Comparison of ENCODE assay signal across 34 cellular contexts in the genomic region with DNA sequence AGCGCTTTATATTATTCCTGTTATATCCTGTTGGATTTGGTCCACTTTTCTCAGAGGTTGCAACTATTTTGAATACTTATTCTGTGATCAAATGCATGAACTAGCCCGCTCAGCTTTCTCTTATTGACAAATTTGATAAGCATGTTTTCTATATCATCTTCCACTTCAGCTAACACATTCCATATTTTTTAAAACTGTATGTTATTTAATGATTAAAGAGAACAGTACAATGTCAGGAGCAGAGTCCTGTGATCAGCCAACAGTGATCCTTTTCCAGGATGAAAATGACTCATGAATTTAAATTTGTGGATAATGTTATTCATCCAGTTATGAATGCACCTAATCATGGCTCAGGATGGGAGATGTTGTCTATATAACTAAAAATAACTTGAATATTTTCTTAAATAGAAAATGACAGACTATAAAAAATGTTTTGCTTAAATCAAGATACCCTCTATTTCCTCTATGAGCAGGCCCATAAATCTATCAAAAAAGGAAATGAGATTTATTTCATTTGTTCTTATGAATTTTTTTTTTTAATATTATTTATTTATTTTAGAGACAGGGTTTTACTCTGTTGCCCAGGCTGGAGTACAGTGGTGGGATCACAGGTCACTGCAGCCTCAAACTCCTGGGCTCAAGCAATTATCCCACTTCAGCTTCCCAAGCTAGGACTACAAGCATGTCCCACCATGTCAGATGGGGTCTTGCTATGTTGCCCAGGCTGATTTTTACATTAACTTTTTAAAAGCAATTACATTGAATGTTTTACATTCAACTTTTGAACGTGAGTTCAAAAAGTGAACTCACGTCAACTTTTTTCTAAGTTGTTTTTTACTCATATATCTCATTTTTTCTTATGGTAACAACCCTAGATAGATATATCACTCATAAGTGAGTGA. TPM values are rescaled to one million over a fixed set of nuclear protein-coding genes. Genes with fewer than 3 reads are reported as not detected.
DNase-seq lines count a peak whose midpoint lies in the region; ATAC-seq, FAIRE-seq and TF ChIP-seq lines count a peak whose summit lies in the region.
"Had no signal": no experiment of that assay in that cellular context is flagged by ENCODE, and none has a peak within 500 bp of the region (broad histone marks: within the 10 kb centered on the region; RNA-seq: fewer than 3 reads in every experiment).

No MANE protein-coding gene starts in this region.

- no peaks in the 10 kb centered on the region for H4K20me1 ChIP-seq in HepG2 (ENCODE audit: insufficient read depth, low read length)

- no peak overlapping the region for H2AFZ ChIP-seq in HepG2 (ENCODE audit: low read length)
- H2AFZ ChIP-seq: PC-9 had no signal

- no TSS peak for BruUV-seq in HepG2 (replicated peaks; lab: Mats Ljungman, UMichigan)

- FAIRE-seq in HepG2 (lab: Jason Lieb, UNC) (no peak), bronchial epithelial cell (lab: Jason Lieb, UNC) (no peak), kidney (lab: Jason Lieb, UNC) (peak; percentile 17)

- in situ Hi-C loops in HepG2 (cut with HindIII; ENCODE audit: extremely low pct_ligation_motif_present, low pct_unique_long_range_greater_than_20kb), result no loop called here

- CTCF ChIA-PET in HepG2 (lab: Yijun Ruan, JAX; ENCODE audit: low intra/inter-chr PET ratio, low total read pairs), result no interaction called here

- TF ChIP-seq POLR2A in HepG2 (IDR thresholded peaks at IDR 0.05; ENCODE audit: insufficient read depth in 1 of 2, low read depth in 2 of 2, low read length in 2 of 2) (no peak), right lobe of liver (IDR thresholded peaks at IDR 0.05) (no peak)

- H3K4me3 ChIP-seq in HepG2 (replicated peaks in 1 of 3; ENCODE audit: insufficient read depth in 1 of 3, low read depth in 2 of 3, low read length in 3 of 3) (no peak overlapping the region), right lobe of liver (no peak overlapping the region), bronchial epithelial cell (ENCODE audit: low read depth, low read length) (no peak overlapping the region), kidney (ENCODE audit: low read length in 2 of 2) (no peak overlapping the region), mucosa of descending colon (no peak overlapping the region)
- H3K4me3 ChIP-seq: breast epithelium, heart left ventricle, lower lobe of right lung, ovary, PC-9, testis had no signal

- TF ChIP-seq CTCF in HepG2 (CRISPR knock-in tag; IDR thresholded peaks at IDR 0.05) (no peak), right lobe of liver (IDR thresholded peaks at IDR 0.05) (no peak), bronchial epithelial cell (IDR thresholded peaks at IDR 0.05; ENCODE audit: insufficient read depth, low read length, severe bottlenecking) (no peak), kidney (IDR thresholded peaks at IDR 0.05; ENCODE audit: borderline replicate concordance, extremely low read depth, insufficient read depth) (no peak), mucosa of descending colon (IDR thresholded peaks at IDR 0.05) (no peak)

- H3K27me3 ChIP-seq in HepG2 (ENCODE audit: control insufficient read depth in 1 of 2, insufficient read depth in 2 of 2, low read length in 2 of 2), result no peaks in the 10 kb centered on the region
- H3K27me3 ChIP-seq in right lobe of liver, result no peaks in the 10 kb centered on the region
- H3K27me3 ChIP-seq in bronchial epithelial cell (ENCODE audit: control insufficient read depth, insufficient read depth, low read length), result no peaks in the 10 kb centered on the region
- H3K27me3 ChIP-seq: breast epithelium, heart left ventricle, ovary, testis had no signal

- no peak for TF ChIP-seq RAD21 in HepG2 (CRISPR knock-in tag; IDR thresholded peaks at IDR 0.05)

- H3K9ac ChIP-seq in HepG2 (ENCODE audit: insufficient read depth, low read depth, low read length) (no peak overlapping the region), kidney (ENCODE audit: low read length in 2 of 2) (no peak overlapping the region)
- H3K9ac ChIP-seq: KMS-11 had no signal

- H3K79me2 ChIP-seq in HepG2 (ENCODE audit: insufficient read depth, low read length), result peaks cover 2% of the 10 kb centered on the region

- H3K36me3 ChIP-seq in HepG2 (replicated peaks in 1 of 2; ENCODE audit: control insufficient read depth in 1 of 2, insufficient read depth in 2 of 2, low read length in 2 of 2), result peaks cover 3 to 21% of the 10 kb centered on the region in 2 experiments; a peak in 4 of 5 replicates
- H3K36me3 ChIP-seq in right lobe of liver, result peaks cover 0 to 17% (median 4%) of the 10 kb centered on the region in 4 donors
- H3K36me3 ChIP-seq in bronchial epithelial cell (ENCODE audit: control insufficient read depth, insufficient read depth, low read length), result peaks cover 1% of the 10 kb centered on the region
- peaks cover 6 to 8% of the 10 kb centered on the region in 2 donors for H3K36me3 ChIP-seq in kidney (ENCODE audit: control insufficient read depth in 1 of 2, insufficient read depth in 2 of 2, low read length in 2 of 2)
- no peaks in the 10 kb centered on the region for H3K36me3 ChIP-seq in mucosa of descending colon (ENCODE audit: low read depth)
- H3K36me3 ChIP-seq: breast epithelium, ovary had no signal

- H3K27ac ChIP-seq in HepG2 (ENCODE audit: extremely low read length, insufficient read depth, low read length) (no peak overlapping the region), right lobe of liver (no peak overlapping the region), kidney (ENCODE audit: low read depth in 2 of 2, low read length in 2 of 2) (no peak overlapping the region)
- H3K27ac ChIP-seq: 22Rv1, breast epithelium, C4-2B, heart left ventricle, KMS-11, lower lobe of right lung, ovary, PC-9, testis had no signal

- POLR2A ChIA-PET in HepG2 (lab: Yijun Ruan, JAX), result no interaction called here

- ATAC-seq in HepG2 (no peak), right lobe of liver (no peak), mucosa of descending colon (no peak)
- ATAC-seq: activated CD8-positive, alpha-beta T cell treated with anti-CD3 and anti-CD28 coated beads, Interleukin-2, amount 10 ng/mL, durations not matched to agents 7 days and 5 days; activated T-helper 17 cell treated with anti-CD3 and anti-CD28 coated beads, Interleukin-2, amount 50 U/mL, for 72 hours; heart left ventricle; lower lobe of right lung; stimulated activated naive CD8-positive, alpha-beta T cell treated with anti-CD3 and anti-CD28 coated beads, Interleukin-15, Interleukin-2, amounts not matched to agents 100 U/mL and 50 U/mL, for 24 hours had no signal

- no peaks in the 10 kb centered on the region for H3K9me3 ChIP-seq in HepG2 (ENCODE audit: low read length)
- no peaks in the 10 kb centered on the region for H3K9me3 ChIP-seq in right lobe of liver
- no peaks in the 10 kb centered on the region for H3K9me3 ChIP-seq in kidney (ENCODE audit: control insufficient read depth in 1 of 2, low read length in 2 of 2)
- no peaks in the 10 kb centered on the region for H3K9me3 ChIP-seq in mucosa of descending colon
- H3K9me3 ChIP-seq: breast epithelium, Caco-2, heart left ventricle, lower lobe of right lung, ovary, testis had no signal

- H3K4me1 ChIP-seq in HepG2 (ENCODE audit: insufficient read depth, low read length) (no peaks in the 10 kb centered on the region), right lobe of liver (no peaks in the 10 kb centered on the region), kidney (ENCODE audit: control insufficient read depth in 1 of 2, insufficient read depth in 1 of 2, low read depth in 1 of 2, low read length in 2 of 2) (no peaks in the 10 kb centered on the region), mucosa of descending colon (ENCODE audit: low read depth) (no peaks in the 10 kb centered on the region)
- H3K4me1 ChIP-seq: breast epithelium, Caco-2, heart left ventricle, lower lobe of right lung, testis had no signal

- no peak for TF ChIP-seq EP300 in HepG2 (IDR thresholded peaks at IDR 0.05; ENCODE audit: low read depth in 2 of 2, low read length in 2 of 2)
- no peak for TF ChIP-seq EP300 in HepG2 (CRISPR knock-in tag; IDR thresholded peaks at IDR 0.05; ENCODE audit: borderline replicate concordance)

- WGBS in HepG2 (ENCODE audit: low lambda C conversion rate), result over 99% methylated on average over 4 of the region's 4 CpGs
- 93% methylated on average over 4 of the region's 4 CpGs for WGBS in right lobe of liver (ENCODE audit: insufficient coverage, low coverage, low lambda C conversion rate, missing lambda C conversion rate)

- intact Hi-C loops in HepG2 (cut with micrococcal nuclease; ENCODE audit: unreplicated experiment) (no loop called here), right lobe of liver (cut with DNase I) (no loop called here), kidney (cut with DNase I) (no loop called here), mucosa of descending colon (cut with DNase I, micrococcal nuclease) (no loop called here)

- DNase-seq in HepG2 (ENCODE audit: low spot score) (no peak), right lobe of liver (no peak), bronchial epithelial cell (ENCODE audit: low read depth) (peak; percentile 3), kidney (no peak), mucosa of descending colon (no peak), glomerular visceral epithelial cell (ENCODE audit: extremely low spot score) (no peak), NCI-H1092 (lab: John Stamatoyannopoulos, UW) (no peak)
- DNase-seq in activated CD4-positive, alpha-beta T cell treated with anti-CD3 and anti-CD28 coated beads for 1 hour, result no peak
- DNase-seq: activated CD4-positive, alpha-beta T cell treated with anti-CD3 and anti-CD28 coated beads for 4 hours; activated CD8-positive, alpha-beta T cell treated with anti-CD3 and anti-CD28 coated beads, Interleukin-2, amount 10 ng/mL, durations not matched to agents 7 days and 5 days; amygdala; Caco-2; DMS79; effector memory CD4-positive, alpha-beta T cell; GF-D8; GOT3; heart left ventricle; lower lobe of right lung; MM.1S; NCI-H1417 treated with DMSO at 0.1 percent for 48 hours; NCI-H2081; NCI-H2227 treated with DMSO at 0.1 percent for 48 hours; NCI-H526; NK-92 treated with Interleukin-12 subunit alpha and Interleukin-12 subunit beta, amount 100 ng/mL, for 24 hours; ovary; PC-9; stimulated activated CD4-positive, alpha-beta T cell treated with anti-CD3 and anti-CD28 coated beads, Interleukin-1b, Interleukin-23, amount 100 ng/mL, for 48 hours; stimulated activated naive CD8-positive, alpha-beta T cell treated with anti-CD3 and anti-CD28 coated beads, Interleukin-15, Interleukin-2, amounts not matched to agents 100 U/mL and 50 U/mL, for 24 hours; testis had no signal

- no peak overlapping the region for H3K4me2 ChIP-seq in HepG2 (ENCODE audit: low read depth, low read length)
- H3K4me2 ChIP-seq: KMS-11, PC-9 had no signal

RNA-seq across cellular contexts. Expression of a gene that starts 12.5 kb away (rescaled TPM):
- 43.9 and 68.2 TPM in 2 replicates for total RNA-seq in HepG2 (2016; rRNA removed; fragmentation: Illumina TruSeq; extraction: Trizol)
- total RNA-seq in HepG2 (2016; cell fraction: cytosol; rRNA removed; fragmentation: Illumina TruSeq; extraction: Trizol; ENCODE audit: low read depth), result 3.0 and 3.8 TPM in 2 replicates
- total RNA-seq in HepG2 (2016; cell fraction: insoluble cytoplasmic fraction; rRNA removed; fragmentation: Illumina TruSeq; extraction: Trizol), result 47.2 and 72.9 TPM in 2 replicates
- 9.4 and 9.7 TPM in 2 replicates for total RNA-seq in HepG2 (2016; cell fraction: membrane; rRNA removed; fragmentation: Illumina TruSeq; extraction: Trizol)
- 18.9 and 25.7 TPM in 2 replicates for total RNA-seq in HepG2 (2016; cell fraction: nucleus; rRNA removed; fragmentation: Illumina TruSeq; extraction: Trizol)
- 33.6 and 35.2 TPM in 2 replicates for polyA plus RNA-seq in HepG2 (2011; rRNA removed)
- 31.2 and 36.5 TPM in 2 replicates for polyA plus RNA-seq in HepG2 (2011; cell fraction: cytosol; rRNA removed)
- 18.6 and 24.9 TPM in 2 replicates for polyA plus RNA-seq in HepG2 (2011; cell fraction: nucleus; rRNA removed)
- polyA plus RNA-seq in HepG2 (2012), result 30.1 and 35.4 TPM in 2 replicates
- polyA plus RNA-seq in HepG2 (2016; cell fraction: cytosol; fragmentation: Illumina TruSeq; extraction: Trizol; ENCODE audit: low read depth), result 2.6 and 2.8 TPM in 2 replicates
- 54.0 and 55.4 TPM in 2 replicates for polyA plus RNA-seq in HepG2 (2016; cell fraction: insoluble cytoplasmic fraction; fragmentation: Illumina TruSeq; extraction: Trizol; ENCODE audit: low read depth)
- 5.5 and 6.0 TPM in 2 replicates for polyA plus RNA-seq in HepG2 (2016; cell fraction: membrane; fragmentation: Illumina TruSeq; extraction: Trizol; ENCODE audit: low read depth)
- polyA plus RNA-seq in HepG2 (2016; cell fraction: nucleus; fragmentation: Illumina TruSeq; extraction: Trizol; ENCODE audit: insufficient read depth, low read depth), result 25.9 and 26.4 TPM in 2 replicates
- 46.2 and 61.6 TPM in 2 replicates for polyA minus RNA-seq in HepG2 (2011; rRNA and poly(A)+ RNA removed; ENCODE audit: low replicate concordance)
- polyA minus RNA-seq in HepG2 (2011; cell fraction: cytosol; rRNA and poly(A)+ RNA removed), result 18.2 and 19.6 TPM in 2 replicates
- polyA minus RNA-seq in HepG2 (2011; cell fraction: nucleus; rRNA and poly(A)+ RNA removed), result 27.4 and 37.3 TPM in 2 replicates
- 10 to 100 TPM; 13.6 to 26.1 (median 16.8) TPM for total RNA-seq in right lobe of liver
- 14.6 and 17.6 TPM in 2 replicates for total RNA-seq in bronchial epithelial cell
- total RNA-seq in kidney, result 25.7 TPM
- polyA plus RNA-seq in kidney (ENCODE audit: insufficient read depth, low read depth, low replicate concordance), result 31.3 TPM
- 10 to 100 TPM; 39.6 to 87.1 (median 62.4) TPM for total RNA-seq in mucosa of descending colon

RNA-seq across cellular contexts. Expression of a gene that starts 16.8 kb away (rescaled TPM):
- 122 and 130 TPM in 2 replicates for total RNA-seq in HepG2 (2016; rRNA removed; fragmentation: Illumina TruSeq; extraction: Trizol)
- total RNA-seq in HepG2 (2016; cell fraction: cytosol; rRNA removed; fragmentation: Illumina TruSeq; extraction: Trizol; ENCODE audit: low read depth), result 16.6 and 19.1 TPM in 2 replicates
- 120 and 124 TPM in 2 replicates for total RNA-seq in HepG2 (2016; cell fraction: insoluble cytoplasmic fraction; rRNA removed; fragmentation: Illumina TruSeq; extraction: Trizol)
- total RNA-seq in HepG2 (2016; cell fraction: membrane; rRNA removed; fragmentation: Illumina TruSeq; extraction: Trizol), result 40.8 and 44.8 TPM in 2 replicates
- total RNA-seq in HepG2 (2016; cell fraction: nucleus; rRNA removed; fragmentation: Illumina TruSeq; extraction: Trizol), result 73.1 and 86.9 TPM in 2 replicates
- polyA plus RNA-seq in HepG2 (2011; rRNA removed), result 26.2 and 28.6 TPM in 2 replicates
- polyA plus RNA-seq in HepG2 (2011; cell fraction: cytosol; rRNA removed), result 14.1 and 21.4 TPM in 2 replicates
- polyA plus RNA-seq in HepG2 (2011; cell fraction: nucleus; rRNA removed), result 11.0 and 12.0 TPM in 2 replicates
- polyA plus RNA-seq in HepG2 (2012), result 71.9 and 104 TPM in 2 replicates
- 7.5 and 8.6 TPM in 2 replicates for polyA plus RNA-seq in HepG2 (2016; cell fraction: cytosol; fragmentation: Illumina TruSeq; extraction: Trizol; ENCODE audit: low read depth)
- 97.9 and 98.9 TPM in 2 replicates for polyA plus RNA-seq in HepG2 (2016; cell fraction: insoluble cytoplasmic fraction; fragmentation: Illumina TruSeq; extraction: Trizol; ENCODE audit: low read depth)
- polyA plus RNA-seq in HepG2 (2016; cell fraction: membrane; fragmentation: Illumina TruSeq; extraction: Trizol; ENCODE audit: low read depth), result 17.7 and 22.8 TPM in 2 replicates
- polyA plus RNA-seq in HepG2 (2016; cell fraction: nucleus; fragmentation: Illumina TruSeq; extraction: Trizol; ENCODE audit: insufficient read depth, low read depth), result 65.0 and 69.9 TPM in 2 replicates
- 29.3 and 35.1 TPM in 2 replicates for polyA minus RNA-seq in HepG2 (2011; rRNA and poly(A)+ RNA removed; ENCODE audit: low replicate concordance)
- polyA minus RNA-seq in HepG2 (2011; cell fraction: cytosol; rRNA and poly(A)+ RNA removed), result 32.2 and 35.2 TPM in 2 replicates
- polyA minus RNA-seq in HepG2 (2011; cell fraction: nucleus; rRNA and poly(A)+ RNA removed), result 28.1 and 35.4 TPM in 2 replicates
- total RNA-seq in right lobe of liver, result 10 to 100 TPM; 46.7 to 64.7 (median 50.0) TPM
- total RNA-seq in bronchial epithelial cell, result 107 and 113 TPM in 2 replicates
- total RNA-seq in kidney, result 51.4 TPM
- 42.9 TPM for polyA plus RNA-seq in kidney (ENCODE audit: insufficient read depth, low read depth, low replicate concordance)
- total RNA-seq in mucosa of descending colon, result 10 to 100 TPM; 65.7 to 86.5 (median 73.6) TPM

RNA-seq across cellular contexts. Expression of a gene that starts 30.8 kb away (rescaled TPM):
- total RNA-seq in HepG2 (2016; rRNA removed; fragmentation: Illumina TruSeq; extraction: Trizol) (124 and 194 TPM in 2 replicates), right lobe of liver (10 to 100 TPM; 30.2 to 45.1 (median 36.8) TPM), bronchial epithelial cell (165 and 212 TPM in 2 replicates), kidney (88.7 TPM), mucosa of descending colon (10 to 100 TPM; 65.5 to 69.4 (median 67.6) TPM)
- 16.7 and 18.1 TPM in 2 replicates for total RNA-seq in HepG2 (2016; cell fraction: cytosol; rRNA removed; fragmentation: Illumina TruSeq; extraction: Trizol; ENCODE audit: low read depth)
- 119 and 184 TPM in 2 replicates for total RNA-seq in HepG2 (2016; cell fraction: insoluble cytoplasmic fraction; rRNA removed; fragmentation: Illumina TruSeq; extraction: Trizol)
- total RNA-seq in HepG2 (2016; cell fraction: membrane; rRNA removed; fragmentation: Illumina TruSeq; extraction: Trizol), result 23.3 and 32.3 TPM in 2 replicates
- total RNA-seq in HepG2 (2016; cell fraction: nucleus; rRNA removed; fragmentation: Illumina TruSeq; extraction: Trizol), result 87.3 and 93.5 TPM in 2 replicates
- polyA plus RNA-seq in HepG2 (2011; rRNA removed) (67.5 and 86.1 TPM in 2 replicates), kidney (ENCODE audit: insufficient read depth, low read depth, low replicate concordance) (63.1 TPM)
- 20.0 and 26.9 TPM in 2 replicates for polyA plus RNA-seq in HepG2 (2011; cell fraction: cytosol; rRNA removed)
- polyA plus RNA-seq in HepG2 (2011; cell fraction: nucleus; rRNA removed), result 13.1 and 18.8 TPM in 2 replicates
- 70.1 and 74.9 TPM in 2 replicates for polyA plus RNA-seq in HepG2 (2012)
- 4.8 and 6.3 TPM in 2 replicates for polyA plus RNA-seq in HepG2 (2016; cell fraction: cytosol; fragmentation: Illumina TruSeq; extraction: Trizol; ENCODE audit: low read depth)
- 140 and 143 TPM in 2 replicates for polyA plus RNA-seq in HepG2 (2016; cell fraction: insoluble cytoplasmic fraction; fragmentation: Illumina TruSeq; extraction: Trizol; ENCODE audit: low read depth)
- polyA plus RNA-seq in HepG2 (2016; cell fraction: membrane; fragmentation: Illumina TruSeq; extraction: Trizol; ENCODE audit: low read depth), result 13.9 and 18.0 TPM in 2 replicates
- polyA plus RNA-seq in HepG2 (2016; cell fraction: nucleus; fragmentation: Illumina TruSeq; extraction: Trizol; ENCODE audit: insufficient read depth, low read depth), result 83.9 and 84.1 TPM in 2 replicates
- 61.0 and 121 TPM in 2 replicates for polyA minus RNA-seq in HepG2 (2011; rRNA and poly(A)+ RNA removed; ENCODE audit: low replicate concordance)
- polyA minus RNA-seq in HepG2 (2011; cell fraction: cytosol; rRNA and poly(A)+ RNA removed), result 68.1 and 86.3 TPM in 2 replicates
- 60.3 and 73.6 TPM in 2 replicates for polyA minus RNA-seq in HepG2 (2011; cell fraction: nucleus; rRNA and poly(A)+ RNA removed)
